In the genomic region with DNA sequence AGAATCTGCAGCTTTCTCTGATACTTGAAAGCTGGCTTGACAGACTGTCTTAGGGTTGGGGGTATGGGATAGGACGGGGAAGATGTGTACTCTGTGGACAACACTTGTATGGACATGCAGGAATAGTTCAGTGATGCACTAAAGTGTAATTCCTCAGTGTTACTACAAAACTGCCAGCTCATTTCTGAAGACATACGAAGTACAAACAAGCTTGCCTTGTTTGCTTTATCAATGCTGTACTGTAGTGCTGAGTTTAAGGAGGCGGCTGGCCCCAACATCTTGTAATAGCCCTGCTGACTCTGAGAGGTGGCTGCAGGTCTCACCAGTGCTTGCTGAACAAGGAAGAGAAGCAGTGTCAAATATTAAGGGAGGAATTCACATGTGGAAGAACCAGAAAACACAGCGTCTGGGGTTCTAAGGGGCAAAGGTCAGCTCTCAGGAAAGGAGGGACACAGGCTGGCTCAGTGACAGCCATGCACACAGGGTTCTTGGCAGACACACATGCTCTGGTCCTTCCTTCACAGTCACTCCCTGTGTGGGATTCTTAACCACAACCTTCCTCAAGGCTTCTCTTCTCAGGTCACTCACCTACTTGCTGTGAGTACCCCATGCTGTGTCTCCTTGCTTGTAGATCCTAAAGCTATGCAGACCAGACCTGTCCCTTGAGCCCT, we compare ENCODE assay signal across 20 cellular contexts. TPM values are rescaled to one million over a fixed set of nuclear protein-coding genes. Genes with fewer than 3 reads are reported as not detected.
DNase-seq lines count a peak whose midpoint lies in the region; ATAC-seq, FAIRE-seq and TF ChIP-seq lines count a peak whose summit lies in the region.
"Had no signal": no experiment of that assay in that cellular context is flagged by ENCODE, and none has a peak within 500 bp of the region (broad histone marks: within the 10 kb centered on the region; RNA-seq: fewer than 3 reads in every experiment).

No MANE protein-coding gene starts in this region.

- no peak overlapping the region for H3K4me3 ChIP-seq in upper lobe of right lung
- H3K4me3 ChIP-seq: gastroesophageal sphincter, sigmoid colon had no signal

- no peaks in the 10 kb centered on the region for H3K9me3 Mint-ChIP-seq in nephron

- H3K27me3 Mint-ChIP-seq in nephron (ENCODE audit: low read depth) = no peaks in the 10 kb centered on the region

- peaks cover 12% of the 10 kb centered on the region for H3K4me1 Mint-ChIP-seq in nephron

- no peaks in the 10 kb centered on the region for H3K27me3 ChIP-seq in upper lobe of right lung

- H3K4me3 Mint-ChIP-seq in nephron = no peak overlapping the region

- intact Hi-C loops in upper lobe of right lung (cut with DNase I) = no loop called here

- H3K36me3 Mint-ChIP-seq in nephron (ENCODE audit: low read depth) = no peaks in the 10 kb centered on the region

- ATAC-seq in esophagus mucosa (peak; percentile 40), upper lobe of right lung (peak; percentile 72), HG03135 (IDR thresholded peaks at IDR 0.05; ENCODE audit: unreplicated experiment) (no peak)
- ATAC-seq: gastroesophageal sphincter, left ventricle myocardium superior had no signal

- H3K27ac Mint-ChIP-seq in nephron = peak overlapping the region in 2 of 3 experiments; percentile 22 to 40

- DNase-seq in RCC 7860 (ENCODE audit: low spot score) = peak; percentile 61
- DNase-seq in upper lobe of right lung = no peak
- DNase-seq in GM19239 (ENCODE audit: insufficient read length, low spot score) = no peak
- no peak for DNase-seq in activated naive CD4-positive, alpha-beta T cell treated with Interleukin-2 at 50 U/mL for 16 hours
- DNase-seq: activated CD4-positive, alpha-beta T cell treated with anti-CD3 and anti-CD28 coated beads for 4 hours; activated CD8-positive, alpha-beta memory T cell treated with anti-CD3 and anti-CD28 coated beads, Interleukin-2, amount 50 U/mL, for 48 hours; activated gamma-delta T cell; erythroblast; Karpas-422; left ventricle myocardium superior; NCI-H1092; NCI-H2081; NCI-H446 treated with DMSO at 0.1 percent for 48 hours; nucleus accumbens; sigmoid colon had no signal

- no peaks in the 10 kb centered on the region for H3K9me3 ChIP-seq in upper lobe of right lung
- H3K9me3 ChIP-seq: gastroesophageal sphincter, sigmoid colon had no signal

- no peaks in the 10 kb centered on the region for H3K4me1 ChIP-seq in upper lobe of right lung
- H3K4me1 ChIP-seq: gastroesophageal sphincter, sigmoid colon had no signal

- no peaks in the 10 kb centered on the region for H3K36me3 ChIP-seq in upper lobe of right lung
- H3K36me3 ChIP-seq: gastroesophageal sphincter, sigmoid colon had no signal

- FAIRE-seq in RCC 7860 (lab: Jason Lieb, UNC) (no peak), GM19239 (lab: Jason Lieb, UNC) (no peak)
- FAIRE-seq: TTC549 had no signal

- TF ChIP-seq CTCF in nephron (IDR thresholded peaks at IDR 0.05; ENCODE audit: unreplicated experiment in 3 of 3) = no peak
- TF ChIP-seq CTCF in upper lobe of right lung (IDR thresholded peaks at IDR 0.05) = no peak

- H3K27ac ChIP-seq in upper lobe of right lung = peak overlapping the region; percentile 8
- H3K27ac ChIP-seq: gastroesophageal sphincter, sigmoid colon had no signal

RNA-seq across cellular contexts. Expression of a gene that starts 39.8 kb away (rescaled TPM):
- 0.56 TPM for total RNA-seq in esophagus mucosa
- total RNA-seq in upper lobe of right lung = 41.9 TPM

RNA-seq across cellular contexts. Expression of a gene that starts 46.0 kb away (rescaled TPM):
- 39.9 TPM for total RNA-seq in esophagus mucosa
- 41.0 TPM for total RNA-seq in upper lobe of right lung

Comparison
In these comparisons a context has a peak if more than half of its experiments do, and no peak if none do; other contexts are left out.
1. RNA of a gene that starts 39.8 kb away (total RNA-seq): 41.9 TPM in upper lobe of right lung (single experiment); 0.56 TPM in esophagus mucosa (single experiment); every median in the first group is over 10 times any median in the second.